ENCODE assay signal across 18 cellular contexts in the genomic region with DNA sequence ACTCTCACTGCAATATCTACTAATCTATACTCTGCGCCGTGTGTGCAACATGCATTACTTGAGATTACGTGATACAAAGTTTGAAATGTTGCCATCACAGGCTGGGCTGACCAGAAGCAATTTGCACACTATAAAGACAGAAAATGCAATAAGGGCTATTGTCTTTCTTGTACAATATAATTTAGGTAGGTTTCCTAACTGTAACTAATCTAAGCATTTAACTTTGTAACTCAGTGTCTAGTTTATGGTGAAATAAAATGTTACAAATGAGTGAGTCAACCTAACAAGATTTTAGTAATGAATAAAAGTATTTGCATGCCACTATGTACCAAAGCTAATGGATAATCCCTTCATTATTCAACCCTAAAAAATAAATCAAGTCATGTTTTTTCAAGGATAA.
"Had no signal": no experiment of that assay in that cellular context is flagged by ENCODE, and none has a peak within 500 bp of the region (broad histone marks: within the 10 kb centered on the region; RNA-seq: fewer than 3 reads in every experiment).

No MANE protein-coding gene starts in this region.

- H3K9ac ChIP-seq: neural progenitor cell had no signal

- H3K27me3 ChIP-seq: heart left ventricle, neural progenitor cell, ovary, spleen, suprapubic skin, tibial artery, upper lobe of left lung, uterus had no signal

- H3K9me3 Mint-ChIP-seq: natural killer cell had no signal

- H3K27ac Mint-ChIP-seq: natural killer cell, neural progenitor cell had no signal

- ATAC-seq: heart left ventricle, natural killer cell, sciatic nerve had no signal

- H3K36me3 ChIP-seq: heart left ventricle, neural progenitor cell, ovary, spleen, suprapubic skin, tibial artery, upper lobe of left lung, uterus had no signal

- H3K9me3 ChIP-seq: heart left ventricle, ovary, spleen, suprapubic skin, tibial artery, upper lobe of left lung, uterus had no signal

- H3K4me2 ChIP-seq: neural progenitor cell had no signal

- H3K27ac ChIP-seq: heart left ventricle, neural progenitor cell, ovary, spleen, suprapubic skin, tibial artery, upper lobe of left lung, uterus had no signal

- H3K4me3 Mint-ChIP-seq: natural killer cell, neural progenitor cell had no signal

- H3K4me1 ChIP-seq: neural progenitor cell, suprapubic skin, tibial artery, uterus had no signal

- H3K36me3 Mint-ChIP-seq: natural killer cell had no signal

- H3K4me3 ChIP-seq: heart left ventricle, neural progenitor cell, ovary, spleen, suprapubic skin, tibial artery, upper lobe of left lung, uterus had no signal

- H3K27me3 Mint-ChIP-seq: progenitor cell of endocrine pancreas had no signal

- DNase-seq: heart left ventricle; hippocampal formation; mammary epithelial cell; natural killer cell; nucleus accumbens; ovary; spleen; stimulated activated CD4-positive, alpha-beta T cell treated with anti-CD3 and anti-CD28 coated beads, Interleukin-15, amount 100 ng/mL, for 24 hours; stimulated activated CD4-positive, alpha-beta T cell treated with anti-CD3 and anti-CD28 coated beads, Interleukin-1b, Interleukin-23, amount 100 ng/mL, for 48 hours; stimulated activated CD4-positive, alpha-beta T cell treated with anti-CD3 and anti-CD28 coated beads, Interleukin-4, amount 100 ng/mL, for 4 hours; stimulated activated naive CD4-positive, alpha-beta T cell treated with Interleukin-2 at 50 U/mL for 16 hours; tibial artery; upper lobe of left lung; uterus had no signal

- H2AFZ ChIP-seq: neural progenitor cell had no signal
